In genomic region chr10:28663576-28664368, GRCh38 we compare ENCODE assay signal across 8 cellular contexts. TPM values are rescaled to one million over a fixed set of nuclear protein-coding genes. Genes with fewer than 3 reads are reported as not detected.
DNase-seq lines count a peak whose midpoint lies in the region; FAIRE-seq and TF ChIP-seq lines count a peak whose summit lies in the region.

No MANE protein-coding gene starts in this region.

- H3K9me3 ChIP-seq in MG63 (no peaks in the 10 kb centered on the region), osteoblast (ENCODE audit: low read depth, low read length) (no peaks in the 10 kb centered on the region)

- H3K27ac ChIP-seq in osteoblast (ENCODE audit: low read depth, low read length) = peak overlapping the region; percentile 31

- no peaks in the 10 kb centered on the region for H3K79me2 ChIP-seq in osteoblast (ENCODE audit: insufficient read depth, low read length)

- no peak overlapping the region for H3K4me2 ChIP-seq in osteoblast (ENCODE audit: insufficient read depth, low read length)

- peaks cover 25% of the 10 kb centered on the region for H3K4me1 Mint-ChIP-seq in type B pancreatic cell (ENCODE audit: unreplicated experiment)

- H3K4me3 ChIP-seq in MG63 (no peak overlapping the region), osteoblast (ENCODE audit: insufficient read depth, low read length) (no peak overlapping the region)

- peaks cover 15% of the 10 kb centered on the region for H3K27me3 Mint-ChIP-seq in type B pancreatic cell

- H3K36me3 Mint-ChIP-seq in type B pancreatic cell = no peaks in the 10 kb centered on the region

- H2AFZ ChIP-seq in osteoblast (ENCODE audit: low read length) = no peak overlapping the region

- TF ChIP-seq POLR2A in H54 (IDR thresholded peaks at IDR 0.05; ENCODE audit: low read depth, low read length) = no peak

- TF ChIP-seq CTCF in osteoblast (IDR thresholded peaks at IDR 0.05; ENCODE audit: extremely low read depth, low read depth, low read length) (peak; percentile 100), type B pancreatic cell (conservative IDR thresholded peaks at IDR 0.05) (peak; percentile 99)

- no peaks in the 10 kb centered on the region for H3K9me3 Mint-ChIP-seq in type B pancreatic cell

- DNase-seq in GF-D8 (lab: John Stamatoyannopoulos, UW) (peak; percentile 15), H54 (ENCODE audit: insufficient read length, low spot score) (peak; percentile 79), MG63 (peak; percentile 73), SHP77 treated with DMSO at 0.1 percent for 48 hours (lab: John Stamatoyannopoulos, UW) (peak; percentile 34), foreskin melanocyte (peak; percentile 72), osteoblast (ENCODE audit: insufficient read length, low spot score, missing footprints) (peak; percentile 83), type B pancreatic cell (ENCODE audit: extremely low spot score, unreplicated experiment) (peak; percentile 82)
- peak; percentile 39 for DNase-seq in activated effector memory CD4-positive, alpha-beta T cell treated with Interleukin-2 at 50 U/mL for 16 hours

- peaks cover 23% of the 10 kb centered on the region for H3K4me1 ChIP-seq in osteoblast (ENCODE audit: insufficient read depth, low read length)

- H3K36me3 ChIP-seq in MG63 (no peaks in the 10 kb centered on the region), osteoblast (ENCODE audit: insufficient read depth, low read length) (no peaks in the 10 kb centered on the region)

- peak overlapping the region; percentile 40 for H3K27ac Mint-ChIP-seq in type B pancreatic cell

- no peak overlapping the region for H3K4me3 Mint-ChIP-seq in type B pancreatic cell

- H3K27me3 ChIP-seq in MG63 (no peaks in the 10 kb centered on the region), osteoblast (ENCODE audit: insufficient read depth, low read length) (peaks cover 19% of the 10 kb centered on the region)

- H4K20me1 ChIP-seq in osteoblast (ENCODE audit: insufficient read depth, low read length) = no peaks in the 10 kb centered on the region

- FAIRE-seq in H54 (lab: Jason Lieb, UNC) = peak; percentile 45

RNA-seq across cellular contexts. Expression of gene BAMBI, which starts 13.5 kb away (rescaled TPM):
- total RNA-seq in MG63 (2014; rRNA removed; shearing (Covaris generic); ENCODE audit: low replicate concordance) = 38.3 and 60.4 TPM in 2 replicates
- total RNA-seq in osteoblast = 13.6 and 14.8 TPM in 2 replicates
- total RNA-seq in type B pancreatic cell (ENCODE audit: low replicate concordance) = 36.9 and 57.3 TPM in 2 replicates

Comparison
In these comparisons a context has a peak if more than half of its experiments do, and no peak if none do; other contexts are left out.
1. DNase-seq: peak in every context shown above with its lines; median percentile 83 in osteoblast; 82 in type B pancreatic cell; 79 in H54; 73 in MG63; 72 in foreskin melanocyte; 39 in activated effector memory CD4-positive, alpha-beta T cell treated with Interleukin-2 at 50 U/mL for 16 hours; 34 in SHP77 treated with DMSO at 0.1 percent for 48 hours; 15 in GF-D8.